Comparison of ENCODE assay signal across 16 cellular contexts in genomic region chr2:216064684-216065083, GRCh38. TPM values are rescaled to one million over a fixed set of nuclear protein-coding genes. Genes with fewer than 3 reads are reported as not detected.
DNase-seq lines count a peak whose midpoint lies in the region; ATAC-seq, FAIRE-seq and TF ChIP-seq lines count a peak whose summit lies in the region.
"Had no signal": no experiment of that assay in that cellular context is flagged by ENCODE, and none has a peak within 500 bp of the region (broad histone marks: within the 10 kb centered on the region; RNA-seq: fewer than 3 reads in every experiment).

No MANE protein-coding gene starts in this region.

- FAIRE-seq in GM12891 (lab: Jason Lieb, UNC) = peak; percentile 48
- FAIRE-seq: GM12878, GM18507 had no signal

- H3K9me3 Mint-ChIP-seq in activated naive CD8-positive, alpha-beta T cell treated with anti-CD3 and anti-CD28 coated beads for 36 hours = no peaks in the 10 kb centered on the region
- H3K9me3 Mint-ChIP-seq in stimulated activated naive B cell treated with anti-CD40 and anti-IgM and Interleukin-4, amounts not matched to agents 10 μg/mL and 1 μg/mL and 100 μg/mL, for 72 hours = no peaks in the 10 kb centered on the region
- H3K9me3 Mint-ChIP-seq: CD4-positive, CD25-positive, alpha-beta regulatory T cell; CD8-positive, alpha-beta T cell; HFFc6 had no signal

- H3K4me1 Mint-ChIP-seq in activated naive CD8-positive, alpha-beta T cell treated with anti-CD3 and anti-CD28 coated beads for 36 hours = peaks cover 25% of the 10 kb centered on the region
- H3K4me1 Mint-ChIP-seq in stimulated activated naive B cell treated with anti-CD40 and anti-IgM and Interleukin-4, amounts not matched to agents 10 μg/mL and 1 μg/mL and 100 μg/mL, for 72 hours = peaks cover 4 to 19% of the 10 kb centered on the region in 2 donors
- H3K4me1 Mint-ChIP-seq: B cell had no signal

- H3K36me3 Mint-ChIP-seq in activated naive CD8-positive, alpha-beta T cell treated with anti-CD3 and anti-CD28 coated beads for 36 hours = peaks cover 4% of the 10 kb centered on the region
- peaks cover 12 to 14% of the 10 kb centered on the region in 2 donors for H3K36me3 Mint-ChIP-seq in stimulated activated naive B cell treated with anti-CD40 and anti-IgM and Interleukin-4, amounts not matched to agents 10 μg/mL and 1 μg/mL and 100 μg/mL, for 72 hours

- H3K27me3 Mint-ChIP-seq in activated naive CD8-positive, alpha-beta T cell treated with anti-CD3 and anti-CD28 coated beads for 36 hours = no peaks in the 10 kb centered on the region
- H3K27me3 Mint-ChIP-seq in stimulated activated naive B cell treated with anti-CD40 and anti-IgM and Interleukin-4, amounts not matched to agents 10 μg/mL and 1 μg/mL and 100 μg/mL, for 72 hours = no peaks in the 10 kb centered on the region
- H3K27me3 Mint-ChIP-seq: B cell; CD4-positive, CD25-positive, alpha-beta regulatory T cell had no signal

- H3K4me3 Mint-ChIP-seq in activated naive CD8-positive, alpha-beta T cell treated with anti-CD3 and anti-CD28 coated beads for 36 hours = no peak overlapping the region
- no peak overlapping the region for H3K4me3 Mint-ChIP-seq in stimulated activated naive B cell treated with anti-CD40 and anti-IgM and Interleukin-4, amounts not matched to agents 10 μg/mL and 1 μg/mL and 100 μg/mL, for 72 hours
- H3K4me3 Mint-ChIP-seq: B cell; CD4-positive, CD25-positive, alpha-beta regulatory T cell; CD8-positive, alpha-beta T cell; HFFc6 had no signal

- H3K27ac Mint-ChIP-seq in activated naive CD8-positive, alpha-beta T cell treated with anti-CD3 and anti-CD28 coated beads for 36 hours = peak overlapping the region; percentile 66
- peak overlapping the region; percentile 31 for H3K27ac Mint-ChIP-seq in stimulated activated naive B cell treated with anti-CD40 and anti-IgM and Interleukin-4, amounts not matched to agents 10 μg/mL and 1 μg/mL and 100 μg/mL, for 72 hours
- H3K27ac Mint-ChIP-seq: B cell; CD8-positive, alpha-beta T cell; HFFc6 had no signal

- no peak for TF ChIP-seq POLR2A in GM12891 (IDR thresholded peaks at IDR 0.05; ENCODE audit: low read depth, low read length)

- ATAC-seq in stimulated activated naive B cell treated with anti-CD40 and anti-IgM and Interleukin-4, amounts not matched to agents 10 μg/mL and 1 μg/mL and 100 μg/mL, for 72 hours (replicated peaks) = peak; percentile 59
- ATAC-seq in HG02981 (IDR thresholded peaks at IDR 0.05; ENCODE audit: unreplicated experiment) (no peak), HG02852 (IDR thresholded peaks at IDR 0.05; ENCODE audit: unreplicated experiment) (no peak)
- ATAC-seq: CD8-positive, alpha-beta T cell; GM12878 had no signal

- DNase-seq in GM12891 (ENCODE audit: insufficient read length, low spot score) (no peak), DMS 273 treated with DMSO at 0.1 percent for 48 hours (lab: John Stamatoyannopoulos, UW) (no peak)
- no peak for DNase-seq in activated naive CD8-positive, alpha-beta T cell treated with anti-CD3 and anti-CD28 coated beads for 36 hours
- no peak for DNase-seq in stimulated activated naive B cell treated with anti-CD40 and anti-IgM and Interleukin-4, amounts not matched to agents 10 μg/mL and 1 μg/mL and 100 μg/mL, for 72 hours
- DNase-seq: Caco-2; CD4-positive, CD25-positive, alpha-beta regulatory T cell; CD8-positive, alpha-beta T cell; DMS79; GDM1; GOT3; HFFc6 had no signal

TF ChIP-seq in GM12891, 5 proteins besides CTCF, POLR2A, EP300 and RAD21:
- no peak for TF ChIP-seq POLR2AphosphoS5 (IDR thresholded peaks at IDR 0.05; ENCODE audit: low read depth, low read length)

RNA-seq across cellular contexts. Expression of gene PECR, which starts 16.9 kb away (rescaled TPM):
- polyA plus RNA-seq in GM12891 (2012; ENCODE audit: low read depth, missing spikeins) = 18.7 TPM
- 10 to 100 TPM; 15.3 to 16.2 TPM for total RNA-seq in activated naive CD8-positive, alpha-beta T cell treated with anti-CD3 and anti-CD28 coated beads for 36 hours

RNA-seq across cellular contexts. Expression of gene TMEM169, which starts 17.0 kb away (rescaled TPM):
- 0.32 TPM for polyA plus RNA-seq in GM12891 (2012; ENCODE audit: low read depth, missing spikeins)
- total RNA-seq in activated naive CD8-positive, alpha-beta T cell treated with anti-CD3 and anti-CD28 coated beads for 36 hours = under 1 TPM; 0.40 to 0.41 TPM
- total RNA-seq: CD8-positive, alpha-beta T cell had no signal

RNA-seq across cellular contexts. Expression of gene XRCC5, which starts 44.5 kb away (rescaled TPM):
- 218 TPM for polyA plus RNA-seq in GM12891 (2012; ENCODE audit: low read depth, missing spikeins)
- total RNA-seq in activated naive CD8-positive, alpha-beta T cell treated with anti-CD3 and anti-CD28 coated beads for 36 hours = 100 to 1,000 TPM; 585 to 614 TPM

RNA-seq across cellular contexts. Expression of gene MREG, which starts 51.3 kb away (rescaled TPM):
- polyA plus RNA-seq in GM12891 (2012; ENCODE audit: low read depth, missing spikeins) = 24.3 TPM
- total RNA-seq in activated naive CD8-positive, alpha-beta T cell treated with anti-CD3 and anti-CD28 coated beads for 36 hours = 10 to 100 TPM; 10.8 to 12.1 TPM

Comparison
In these comparisons a context has a peak if more than half of its experiments do, and no peak if none do; other contexts are left out.
1. ATAC-seq: peak in stimulated activated naive B cell treated with anti-CD40 and anti-IgM and Interleukin-4, amounts not matched to agents 10 μg/mL and 1 μg/mL and 100 μg/mL, for 72 hours (2 of 2); none in HG02981 (single experiment) and HG02852 (single experiment).